10 cellular contexts compared by ENCODE assay signal in genomic region chr1:166166400-166166699, GRCh38.
A peak's percentile ranks its signal among the peaks of the same experiment; 100 is the strongest.
DNase-seq lines count a peak whose midpoint lies in the region; ATAC-seq and TF ChIP-seq lines count a peak whose summit lies in the region.
"Had no signal": no experiment of that assay in that cellular context is flagged by ENCODE, and none has a peak within 500 bp of the region (broad histone marks: within the 10 kb centered on the region; RNA-seq: fewer than 3 reads in every experiment).

No MANE protein-coding gene starts in this region.

- TF ChIP-seq CTCF in choroid plexus epithelial cell (conservative IDR thresholded peaks at IDR 0.05; ENCODE audit: low read depth, low read length), result no peak

- no peak overlapping the region for H3K4me3 Mint-ChIP-seq in activated naive CD4-positive, alpha-beta T cell treated with anti-CD3 and anti-CD28 coated beads, Interleukin-2, amount 10 ng/mL, durations not matched to agents 7 days and 5 days

- DNase-seq in choroid plexus epithelial cell (ENCODE audit: low read depth) (no peak), retina (peak; percentile 16), NAMALWA (ENCODE audit: low spot score) (no peak), SKM-1 (lab: John Stamatoyannopoulos, UW; ENCODE audit: unreplicated experiment) (no peak), MV-4-11 (lab: John Stamatoyannopoulos, UW) (no peak)
- DNase-seq in activated naive CD4-positive, alpha-beta T cell treated with anti-CD3 and anti-CD28 coated beads, Interleukin-2, amount 10 ng/mL, durations not matched to agents 7 days and 5 days, result no peak
- DNase-seq: natural killer cell had no signal

- H3K36me3 Mint-ChIP-seq in activated naive CD4-positive, alpha-beta T cell treated with anti-CD3 and anti-CD28 coated beads, Interleukin-2, amount 10 ng/mL, durations not matched to agents 7 days and 5 days, result peaks cover 2% of the 10 kb centered on the region
- H3K36me3 Mint-ChIP-seq: natural killer cell had no signal

- peaks cover 65% of the 10 kb centered on the region for H3K27me3 Mint-ChIP-seq in activated naive CD4-positive, alpha-beta T cell treated with anti-CD3 and anti-CD28 coated beads, Interleukin-2, amount 10 ng/mL, durations not matched to agents 7 days and 5 days

- peak overlapping the region; percentile 56 for H3K4me3 ChIP-seq in choroid plexus epithelial cell (ENCODE audit: low read depth, low read length)

- peak; percentile 8 for ATAC-seq in HG03025 (IDR thresholded peaks at IDR 0.05; ENCODE audit: low FRiP score, unreplicated experiment)

- H3K4me1 Mint-ChIP-seq in activated naive CD4-positive, alpha-beta T cell treated with anti-CD3 and anti-CD28 coated beads, Interleukin-2, amount 10 ng/mL, durations not matched to agents 7 days and 5 days, result peaks cover 17% of the 10 kb centered on the region
- H3K4me1 Mint-ChIP-seq: activated T-helper 17 cell treated with anti-CD3 and anti-CD28 coated beads, Interleukin-2, amount 50 U/mL, for 72 hours had no signal

- no peaks in the 10 kb centered on the region for H3K9me3 Mint-ChIP-seq in activated naive CD4-positive, alpha-beta T cell treated with anti-CD3 and anti-CD28 coated beads, Interleukin-2, amount 10 ng/mL, durations not matched to agents 7 days and 5 days
- H3K9me3 Mint-ChIP-seq: activated T-helper 17 cell treated with anti-CD3 and anti-CD28 coated beads, Interleukin-2, amount 50 U/mL, for 72 hours had no signal

- peak; percentile 5 for TF ChIP-seq POLR2A in GM19193 (IDR thresholded peaks at IDR 0.05; ENCODE audit: extremely low read depth, insufficient read depth, insufficient read length)

- H3K27ac Mint-ChIP-seq in activated naive CD4-positive, alpha-beta T cell treated with anti-CD3 and anti-CD28 coated beads, Interleukin-2, amount 10 ng/mL, durations not matched to agents 7 days and 5 days, result no peak overlapping the region
- H3K27ac Mint-ChIP-seq: activated T-helper 17 cell treated with anti-CD3 and anti-CD28 coated beads, Interleukin-2, amount 50 U/mL, for 72 hours; natural killer cell had no signal

- CTCF ChIA-PET in activated naive CD4-positive, alpha-beta T cell treated with anti-CD3 and anti-CD28 coated beads, Interleukin-2, amount 10 ng/mL, durations not matched to agents 7 days and 5 days (lab: Charles Lee), result no interaction called here
